1 cellular context compared by ENCODE assay signal in genomic region chr10:71434760-71435394, GRCh38.
TF ChIP-seq lines count a peak whose summit lies in the region.

No MANE protein-coding gene starts in this region.

TF ChIP-seq in K562, 482 proteins besides CTCF, POLR2A, EP300 and RAD21 (continued from another document):
- peak; percentile 55 for TF ChIP-seq ZFP36 (IDR thresholded peaks at IDR 0.05; ENCODE audit: low read depth, low read length, partially characterized antibody)
TF ChIP-seq in K562: peak in this region for 3.
